In the genomic region with DNA sequence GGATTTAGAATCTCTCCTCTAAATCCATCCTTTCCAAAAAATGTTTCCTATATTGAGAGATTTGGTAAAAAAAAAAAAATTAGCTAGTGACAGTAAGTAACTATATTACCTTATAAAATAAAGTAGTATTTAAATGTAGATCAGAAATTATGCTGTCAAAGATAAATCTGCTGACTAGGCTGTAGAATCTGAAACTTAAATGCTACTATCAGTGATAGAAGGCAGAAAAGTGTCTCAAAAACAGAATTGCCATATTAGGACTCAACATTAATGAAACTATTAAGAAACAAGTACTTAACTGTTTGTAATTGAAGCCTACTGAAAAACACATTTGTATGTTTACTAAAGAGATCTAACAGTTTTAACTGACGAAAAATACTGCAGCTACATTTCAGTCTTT, we compare ENCODE assay signal across 21 cellular contexts. TPM values are rescaled to one million over a fixed set of nuclear protein-coding genes. Genes with fewer than 3 reads are reported as not detected.
DNase-seq lines count a peak whose midpoint lies in the region; ATAC-seq, FAIRE-seq and TF ChIP-seq lines count a peak whose summit lies in the region.
"Had no signal": no experiment of that assay in that cellular context is flagged by ENCODE, and none has a peak within 500 bp of the region (broad histone marks: within the 10 kb centered on the region; RNA-seq: fewer than 3 reads in every experiment).

No MANE protein-coding gene starts in this region.

- peaks cover 41% of the 10 kb centered on the region for H3K36me3 Mint-ChIP-seq in activated CD4-positive, alpha-beta T cell treated with anti-CD3 and anti-CD28 coated beads for 36 hours (ENCODE audit: low read depth)
- peaks cover 8% of the 10 kb centered on the region for H3K36me3 Mint-ChIP-seq in T-cell

- no peak for TF ChIP-seq RAD21 in A549 (conservative IDR thresholded peaks at IDR 0.05 in 1 of 2, IDR thresholded peaks at IDR 0.05 in 1 of 2)

- WGBS in A549 (ENCODE audit: missing lambda C conversion rate), result 93% methylated on average over 1 of the region's 1 CpG

- H3K4me3 ChIP-seq in A549 (no peak overlapping the region), left lung (no peak overlapping the region)
- H3K4me3 ChIP-seq: GM23338 had no signal

- H3K9me3 Mint-ChIP-seq in activated CD4-positive, alpha-beta T cell treated with anti-CD3 and anti-CD28 coated beads for 36 hours (ENCODE audit: low read depth), result no peaks in the 10 kb centered on the region
- H3K9me3 Mint-ChIP-seq in T-cell, result no peaks in the 10 kb centered on the region
- H3K9me3 Mint-ChIP-seq: CD8-positive, alpha-beta memory T cell; GM23338 had no signal

- CTCF ChIA-PET in activated CD4-positive, alpha-beta T cell treated with anti-CD3 and anti-CD28 coated beads for 36 hours (lab: Charles Lee), result interaction anchor here (0.7 to 1.9 kb wide), 3 partner anchors 8 to 15 kb away, joined by 3 read pairs; a partner anchor contains a TSS
- CTCF ChIA-PET in A549 (lab: Yijun Ruan, JAX) (no interaction called here), T-cell (lab: Charles Lee) (no interaction called here)

- intact Hi-C loops in activated CD4-positive, alpha-beta T cell treated with anti-CD3 and anti-CD28 coated beads for 36 hours (cut with DNase I, micrococcal nuclease), result loop anchor here in 1 of 2 experiments (5.0 to 10.0 kb wide), 3 partner anchors 191 to 1134 kb away; no protein-coding TSS in a partner anchor
- intact Hi-C loops in left lung (cut with DNase I), result no loop called here

- no peak for DNase-seq in activated CD4-positive, alpha-beta T cell treated with anti-CD3 and anti-CD28 coated beads for 36 hours
- DNase-seq in activated CD4-positive, alpha-beta T cell treated with anti-CD3 and anti-CD28 coated beads for 4 hours, result no peak
- DNase-seq in A549 (ENCODE audit: low read depth in 1 of 2, low spot score in 1 of 2) (no peak), T-cell (no peak), left lung (no peak)
- DNase-seq: CD8-positive, alpha-beta memory T cell; DMS79 treated with DMSO at 0.1 percent for 48 hours; KBM-7; NCI-H1436 treated with DMSO at 0.1 percent for 48 hours; NCI-H2029 treated with DMSO at 0.1 percent for 48 hours; NCI-H2171 treated with DMSO at 0.1 percent for 48 hours; NCI-H446 treated with DMSO at 0.1 percent for 48 hours; PC-3 had no signal

- TF ChIP-seq POLR2A in A549 (IDR thresholded peaks at IDR 0.05; ENCODE audit: low read length), result no peak

- H3K27me3 ChIP-seq in left lung, result no peaks in the 10 kb centered on the region

- H3K4me1 Mint-ChIP-seq in activated CD4-positive, alpha-beta T cell treated with anti-CD3 and anti-CD28 coated beads for 36 hours, result peaks cover 2% of the 10 kb centered on the region
- peaks cover 5 to 13% (median 8%) of the 10 kb centered on the region in 3 donors for H3K4me1 Mint-ChIP-seq in T-cell
- H3K4me1 Mint-ChIP-seq: GM23338 had no signal

- no peak overlapping the region for H3K4me2 ChIP-seq in A549
- H3K4me2 ChIP-seq: GM23338 had no signal

- POLR2A ChIA-PET in activated CD4-positive, alpha-beta T cell treated with anti-CD3 and anti-CD28 coated beads for 36 hours (lab: Charles Lee), result interaction anchor here (0.8 kb wide), 1 partner anchor 68 kb away, joined by 4 read pairs; no protein-coding TSS in a partner anchor
- POLR2A ChIA-PET in A549 (lab: Yijun Ruan, JAX) (interaction anchor here (0.9 kb wide), 1 partner anchor 11 kb away, joined by 3 read pairs; no protein-coding TSS in a partner anchor), T-cell (lab: Charles Lee) (interaction anchor here in 1 of 2 donors (0.8 to 1.3 kb wide), 2 partner anchors 8 to 15 kb away, joined by 3 to 7 read pairs; a partner anchor contains a TSS)

- TF ChIP-seq CTCF in A549 (IDR thresholded peaks at IDR 0.05) (no peak), left lung (IDR thresholded peaks at IDR 0.05) (no peak)

- no peak for FAIRE-seq in A549 (lab: Jason Lieb, UNC)
- peak; percentile 41 for FAIRE-seq in endometrium (lab: Jason Lieb, UNC)
- FAIRE-seq: D721Med, GM18507 had no signal

- H3K4me1 ChIP-seq in A549 (no peaks in the 10 kb centered on the region), left lung (no peaks in the 10 kb centered on the region)

- peaks cover 0 to 42% of the 10 kb centered on the region in 2 donors for H3K36me3 ChIP-seq in left lung

- no peak for TF ChIP-seq EP300 in A549 (IDR thresholded peaks at IDR 0.05)

- H3K27ac ChIP-seq in A549 (no peak overlapping the region), left lung (no peak overlapping the region)
- H3K27ac ChIP-seq: 22Rv1, RWPE1 had no signal

- H3K9me3 ChIP-seq in A549 (no peaks in the 10 kb centered on the region), left lung (no peaks in the 10 kb centered on the region)

- H3K4me3 Mint-ChIP-seq in activated CD4-positive, alpha-beta T cell treated with anti-CD3 and anti-CD28 coated beads for 36 hours, result no peak overlapping the region
- no peak overlapping the region for H3K4me3 Mint-ChIP-seq in T-cell
- H3K4me3 Mint-ChIP-seq: GM23338 had no signal

- H3K27ac Mint-ChIP-seq in activated CD4-positive, alpha-beta T cell treated with anti-CD3 and anti-CD28 coated beads for 36 hours, result peak overlapping the region; percentile 58
- H3K27ac Mint-ChIP-seq in T-cell, result peak overlapping the region; percentile 29 to 74
- H3K27ac Mint-ChIP-seq: GM23338 had no signal

- H3K27me3 Mint-ChIP-seq in activated CD4-positive, alpha-beta T cell treated with anti-CD3 and anti-CD28 coated beads for 36 hours, result no peaks in the 10 kb centered on the region
- H3K27me3 Mint-ChIP-seq in T-cell, result peaks cover 0 to 5% of the 10 kb centered on the region in 2 donors

- ATAC-seq in activated CD4-positive, alpha-beta T cell treated with anti-CD3 and anti-CD28 coated beads for 36 hours, result no peak
- ATAC-seq in A549 (no peak), T-cell (replicated peaks in 1 of 4) (no peak), GM21786 (IDR thresholded peaks at IDR 0.05; ENCODE audit: unreplicated experiment) (no peak), left lung (no peak)
- no peak for ATAC-seq in activated CD4-positive, CD25-positive, alpha-beta regulatory T cell treated with anti-CD3 and anti-CD28 coated beads, Interleukin-2, amount 50 U/mL, for 24 hours
- ATAC-seq: GM23338, PC-3 had no signal

TF ChIP-seq in A549, 52 proteins besides CTCF, POLR2A, EP300 and RAD21:
- TF ChIP-seq PHF8 (IDR thresholded peaks at IDR 0.05; ENCODE audit: borderline replicate concordance, low read depth), result no peak
- peak; percentile 18 for TF ChIP-seq MAFK (IDR thresholded peaks at IDR 0.05; ENCODE audit: partially characterized antibody)

RNA-seq across cellular contexts. Expression of a gene that starts 8.3 kb away (rescaled TPM):
- total RNA-seq in activated CD4-positive, alpha-beta T cell treated with anti-CD3 and anti-CD28 coated beads for 36 hours, result 10 to 100 TPM; 17.6 to 18.3 TPM
- 36.2 and 43.4 TPM in 2 replicates for polyA plus RNA-seq in A549 (2011; rRNA removed)
- polyA plus RNA-seq in A549 (2012; cell fraction: cytosol; rRNA removed), result 11.6 and 12.6 TPM in 2 replicates
- 4.2 and 5.5 TPM in 2 replicates for polyA plus RNA-seq in A549 (2012; cell fraction: nucleus; rRNA removed)
- polyA plus RNA-seq in A549 (2017; fragmentation: RNase III; extraction: RNeasy Plus Mini Kit Qiagen cat#74134 plus additional on column Dnase treatment), result 14.5 to 17.0 TPM (median 14.6 TPM) in 3 replicates
- polyA minus RNA-seq in A549 (2011; rRNA and poly(A)+ RNA removed), result 18.6 and 19.8 TPM in 2 replicates
- total RNA-seq in T-cell, result 10 to 100 TPM in 4 of 5 donors, 1 to 10 TPM in 1; 8.3 to 18.4 (median 17.5) TPM
- 10 to 100 TPM; 13.9 to 15.9 TPM for total RNA-seq in left lung

RNA-seq across cellular contexts. Expression of a gene that starts 27.1 kb away (rescaled TPM):
- total RNA-seq in activated CD4-positive, alpha-beta T cell treated with anti-CD3 and anti-CD28 coated beads for 36 hours, result 1,000 to 10,000 TPM; 1,263 to 1,446 TPM
- 689 and 781 TPM in 2 replicates for polyA plus RNA-seq in A549 (2011; rRNA removed)
- 338 and 354 TPM in 2 replicates for polyA plus RNA-seq in A549 (2012; cell fraction: cytosol; rRNA removed)
- 209 and 562 TPM in 2 replicates for polyA plus RNA-seq in A549 (2012; cell fraction: nucleus; rRNA removed)
- 329 to 351 TPM (median 333 TPM) in 3 replicates for polyA plus RNA-seq in A549 (2017; fragmentation: RNase III; extraction: RNeasy Plus Mini Kit Qiagen cat#74134 plus additional on column Dnase treatment)
- 305 and 409 TPM in 2 replicates for polyA minus RNA-seq in A549 (2011; rRNA and poly(A)+ RNA removed)
- 100 to 1,000 TPM; 199 to 264 (median 203) TPM for total RNA-seq in T-cell
- total RNA-seq in left lung, result 100 to 1,000 TPM; 270 to 420 TPM
